In the genomic region with DNA sequence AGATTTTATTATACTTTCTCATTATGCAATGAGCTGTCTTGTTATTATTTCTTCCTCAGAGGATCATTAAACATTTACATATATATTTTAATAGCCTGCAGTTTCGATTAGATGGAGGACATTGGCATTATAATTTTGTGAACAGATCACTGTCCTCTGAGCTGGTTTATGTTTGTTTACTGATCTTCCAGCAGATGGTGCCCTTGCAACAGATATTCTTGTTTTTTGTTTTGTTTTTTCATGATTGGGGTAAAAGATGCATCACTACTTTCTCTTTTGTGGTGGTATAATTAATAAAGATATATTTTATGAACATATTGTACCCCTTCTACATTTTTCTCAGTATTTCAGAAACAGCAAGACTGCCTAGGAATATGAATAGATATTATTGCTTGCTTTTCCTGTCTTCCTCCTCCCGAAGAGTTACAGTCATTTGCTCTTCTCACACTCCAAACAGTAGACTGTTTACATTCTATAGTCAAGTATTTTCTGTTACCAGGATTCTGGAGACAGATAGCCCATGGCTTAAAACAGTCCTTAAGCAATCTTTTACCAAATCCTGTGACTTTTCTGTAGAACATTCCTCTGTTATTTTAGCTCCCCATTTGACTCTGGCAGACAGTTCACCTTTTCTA, we compare ENCODE assay signal across 8 cellular contexts.
DNase-seq lines count a peak whose midpoint lies in the region; ATAC-seq, FAIRE-seq and TF ChIP-seq lines count a peak whose summit lies in the region.

No MANE protein-coding gene starts in this region.

- peak; percentile 70 to 73 for TF ChIP-seq RAD21 in H1 (IDR thresholded peaks at IDR 0.05 in 1 of 2, conservative IDR thresholded peaks at IDR 0.05 in 1 of 2; ENCODE audit: low read depth in 2 of 2, low read length in 2 of 2)

- no peak overlapping the region for H3K18ac ChIP-seq in H1 (ENCODE audit: extremely low read depth, low read length)

- CTCF ChIA-PET in H1 (lab: Charles Lee; ENCODE audit: partially characterized antibody) = interaction anchor here (0.7 to 2.3 kb wide), 11 partner anchors 9 to 1798 kb away, joined by 3 to 9 read pairs (median 4); no protein-coding TSS in a partner anchor

- no peak overlapping the region for H3K56ac ChIP-seq in H1 (replicated peaks; ENCODE audit: insufficient read length, low read depth, low read length)

- H3K4me3 ChIP-seq in heart left ventricle = peak overlapping the region in 1 of 12 donors; percentile 34
- no peak overlapping the region for H3K4me3 ChIP-seq in right atrium auricular region
- no peak overlapping the region for H3K4me3 ChIP-seq in H1 (ENCODE audit: extremely low read depth in 1 of 4, insufficient read depth in 2 of 4, low read depth in 3 of 4, low read length in 4 of 4)
- peak overlapping the region in 1 of 4 donors; percentile 15 for H3K4me3 ChIP-seq in tibial nerve

- H3K4ac ChIP-seq in H1 (replicated peaks; ENCODE audit: insufficient read length, low read depth, low read length) = no peak overlapping the region

- no peak for TF ChIP-seq EP300 in H1 (IDR thresholded peaks at IDR 0.05; ENCODE audit: borderline replicate concordance in 1 of 2, low read depth in 2 of 2, low read length in 2 of 2)
- TF ChIP-seq EP300 in tibial nerve (IDR thresholded peaks at IDR 0.05) = no peak

- no peak for TF ChIP-seq POLR2A in heart left ventricle (IDR thresholded peaks at IDR 0.05)
- TF ChIP-seq POLR2A in H1 (IDR thresholded peaks at IDR 0.05; ENCODE audit: control extremely low read depth in 1 of 2, low read depth in 2 of 2, low read length in 2 of 2) = no peak
- TF ChIP-seq POLR2A in tibial nerve (IDR thresholded peaks at IDR 0.05) = no peak

- no peak overlapping the region for H3K23ac ChIP-seq in H1 (ENCODE audit: insufficient read length)

- H2BK120ac ChIP-seq in H1 (replicated peaks; ENCODE audit: low read depth, low read length) = no peak overlapping the region

- no peak overlapping the region for H4K5ac ChIP-seq in H1 (ENCODE audit: insufficient read length, low read depth, low read length)

- intact Hi-C loops in heart left ventricle (cut with DNase I) = no loop called here

- H3K9ac ChIP-seq in H1 (replicated peaks in 1 of 4; ENCODE audit: extremely low read depth in 1 of 4, low read depth in 3 of 4, low read length in 3 of 4) = no peak overlapping the region

- no peak overlapping the region for H3K14ac ChIP-seq in H1 (ENCODE audit: insufficient read length)

- no peak overlapping the region for H4K91ac ChIP-seq in H1 (replicated peaks; ENCODE audit: insufficient read length, low read length)

- no peaks in the 10 kb centered on the region for H3K79me2 ChIP-seq in H1 (ENCODE audit: control insufficient read depth in 1 of 2, insufficient read depth in 2 of 2, low read length in 2 of 2)

- TF ChIP-seq CTCF in heart left ventricle (IDR thresholded peaks at IDR 0.05) = peak in 9 of 12 donors; percentile 7 to 54 (median 17)
- TF ChIP-seq CTCF in right atrium auricular region (IDR thresholded peaks at IDR 0.05) = peak in 1 of 2 donors; percentile 29
- TF ChIP-seq CTCF in H1 (IDR thresholded peaks at IDR 0.05; ENCODE audit: control extremely low read depth in 1 of 3, insufficient read depth in 1 of 3, low read depth in 1 of 3, low read length in 3 of 3) = peak in 2 of 3 experiments; percentile 20 to 39; a peak in 2 of 4 replicates
- peak in 4 of 5 experiments; percentile 12 to 33 (median 20) for TF ChIP-seq CTCF in tibial nerve (IDR thresholded peaks at IDR 0.05)

- no peak overlapping the region for H2BK12ac ChIP-seq in H1 (ENCODE audit: low read depth, low read length)

- ATAC-seq in heart left ventricle (no peak), GM21367 (IDR thresholded peaks at IDR 0.05; ENCODE audit: unreplicated experiment) (no peak)

- H4K8ac ChIP-seq in H1 (ENCODE audit: extremely low read depth, insufficient read depth, low read length) = no peak overlapping the region

- no peak overlapping the region for H2BK5ac ChIP-seq in H1 (ENCODE audit: low read depth, low read length)

- no peak overlapping the region for H2BK20ac ChIP-seq in H1 (ENCODE audit: low read length)

- H3K27me3 ChIP-seq in heart left ventricle (no peaks in the 10 kb centered on the region), right atrium auricular region (no peaks in the 10 kb centered on the region), H1 (replicated peaks in 1 of 4; ENCODE audit: control insufficient read depth in 3 of 4, extremely low read depth in 1 of 4, insufficient read depth in 3 of 4, low read length in 3 of 4) (no peaks in the 10 kb centered on the region), tibial nerve (no peaks in the 10 kb centered on the region)

- H3K27ac ChIP-seq in heart left ventricle (no peak overlapping the region), right atrium auricular region (no peak overlapping the region), H1 (ENCODE audit: low read depth, low read length) (no peak overlapping the region), tibial nerve (no peak overlapping the region)

- H3K36me3 ChIP-seq in heart left ventricle (no peaks in the 10 kb centered on the region), right atrium auricular region (no peaks in the 10 kb centered on the region), H1 (ENCODE audit: control insufficient read depth in 2 of 4, insufficient read depth in 4 of 4, low read length in 3 of 4) (no peaks in the 10 kb centered on the region), tibial nerve (no peaks in the 10 kb centered on the region)

- peak; percentile 63 for FAIRE-seq in H1 (lab: Jason Lieb, UNC)

- H4K20me1 ChIP-seq in H1 (replicated peaks in 1 of 2; ENCODE audit: control insufficient read depth in 1 of 2, insufficient read depth in 2 of 2, low read length in 2 of 2) = no peaks in the 10 kb centered on the region

- no peak overlapping the region for H2BK15ac ChIP-seq in H1 (ENCODE audit: low read length)

- no peaks in the 10 kb centered on the region for H3K4me1 ChIP-seq in heart left ventricle
- no peaks in the 10 kb centered on the region for H3K4me1 ChIP-seq in right atrium auricular region
- H3K4me1 ChIP-seq in H1 (replicated peaks in 1 of 4; ENCODE audit: control insufficient read depth in 3 of 4, insufficient read depth in 4 of 4, low read length in 3 of 4) = no peaks in the 10 kb centered on the region
- no peaks in the 10 kb centered on the region for H3K4me1 ChIP-seq in tibial nerve

- POLR2A ChIA-PET in H1 (lab: Charles Lee; ENCODE audit: partially characterized antibody) = no interaction called here

- H3K4me2 ChIP-seq in H1 (ENCODE audit: insufficient read depth in 1 of 2, low read depth in 2 of 2, low read length in 2 of 2) = no peak overlapping the region

- no peaks in the 10 kb centered on the region for H3K79me1 ChIP-seq in H1 (ENCODE audit: low read depth, low read length)

- DNase-seq in heart left ventricle = no peak
- no peak for DNase-seq in right atrium auricular region (ENCODE audit: low spot score)
- DNase-seq in NCI-H345 treated with DMSO at 0.1 percent for 48 hours (lab: John Stamatoyannopoulos, UW; ENCODE audit: unreplicated experiment) = peak; percentile 25
- no peak for DNase-seq in H1 (ENCODE audit: low read depth in 1 of 2, low spot score in 2 of 2)
- DNase-seq in tibial nerve (ENCODE audit: low spot score in 2 of 2) = no peak
- DNase-seq in NCI-H128 (lab: John Stamatoyannopoulos, UW; ENCODE audit: unreplicated experiment) = no peak
- no peak for DNase-seq in activated CD8-positive, alpha-beta memory T cell treated with anti-CD3 and anti-CD28 coated beads for 24 hours

- H3K23me2 ChIP-seq in H1 (ENCODE audit: low read depth, low read length) = no peaks in the 10 kb centered on the region

- H3K9me3 ChIP-seq in heart left ventricle = no peaks in the 10 kb centered on the region
- H3K9me3 ChIP-seq in right atrium auricular region = no peaks in the 10 kb centered on the region
- H3K9me3 ChIP-seq in H1 (ENCODE audit: insufficient read depth in 2 of 2, low read depth in 1 of 2, low read length in 1 of 2) = no peaks in the 10 kb centered on the region
- H3K9me3 ChIP-seq in tibial nerve = no peaks in the 10 kb centered on the region

- H2AK5ac ChIP-seq in H1 (ENCODE audit: low read depth, low read length) = no peak overlapping the region

- no peak overlapping the region for H2AFZ ChIP-seq in H1 (ENCODE audit: low read length)

- 17 to 31% (median 24%) methylated on average over 2 of the region's 2 CpGs for WGBS in heart left ventricle, 4 donors
- WGBS in H1 (ENCODE audit: extremely low coverage in 1 of 2, insufficient coverage in 1 of 2, insufficient read length in 1 of 2, insufficient replicate concordance in 2 of 2, low coverage in 1 of 2, low lambda C conversion rate in 2 of 2, missing lambda C conversion rate in 1 of 2), 2 experiments = 80% methylated on average over 2 of the region's 2 CpGs; no CpG with 5 or more reads in 1 of the 2 experiments
- WGBS in tibial nerve, 2 donors = 4 to 15% methylated on average over 2 of the region's 2 CpGs

TF ChIP-seq in H1, 55 proteins besides CTCF, POLR2A, EP300 and RAD21 (continues in another document):
- TF ChIP-seq CHD2 (IDR thresholded peaks at IDR 0.05; ENCODE audit: low read length) (no peak), HDAC6 (IDR thresholded peaks at IDR 0.05; ENCODE audit: low read depth, low read length) (no peak), JUN (IDR thresholded peaks at IDR 0.05; ENCODE audit: low read depth, low read length) (no peak), RXRA (IDR thresholded peaks at IDR 0.05; ENCODE audit: insufficient read depth, low read depth, low read length) (no peak), BACH1 (IDR thresholded peaks at IDR 0.05; ENCODE audit: low read length) (no peak), RFX5 (IDR thresholded peaks at IDR 0.05; ENCODE audit: borderline replicate concordance, low read depth, low read length) (no peak), SP4 (IDR thresholded peaks at IDR 0.05; ENCODE audit: low read length) (no peak), KDM4A (IDR thresholded peaks at IDR 0.05; ENCODE audit: low read depth, low read length, severe bottlenecking) (no peak), GABPA (IDR thresholded peaks at IDR 0.05; ENCODE audit: borderline replicate concordance, insufficient read depth, low read length) (no peak), NANOG (IDR thresholded peaks at IDR 0.05; ENCODE audit: insufficient read depth, low read depth, low read length, poor library complexity, severe bottlenecking) (no peak), SIN3A (conservative IDR thresholded peaks at IDR 0.05 in 1 of 2, IDR thresholded peaks at IDR 0.05 in 1 of 2; ENCODE audit: low read depth in 1 of 2, low read length in 2 of 2) (no peak), GTF2F1 (IDR thresholded peaks at IDR 0.05; ENCODE audit: borderline replicate concordance, low read depth, low read length) (no peak), PHF8 (conservative IDR thresholded peaks at IDR 0.05; ENCODE audit: low read depth, low read length) (no peak), SP1 (IDR thresholded peaks at IDR 0.05; ENCODE audit: low read depth, low read length) (no peak), MAFK (IDR thresholded peaks at IDR 0.05; ENCODE audit: low read depth, low read length) (no peak)
- TF ChIP-seq, protein P1, sequence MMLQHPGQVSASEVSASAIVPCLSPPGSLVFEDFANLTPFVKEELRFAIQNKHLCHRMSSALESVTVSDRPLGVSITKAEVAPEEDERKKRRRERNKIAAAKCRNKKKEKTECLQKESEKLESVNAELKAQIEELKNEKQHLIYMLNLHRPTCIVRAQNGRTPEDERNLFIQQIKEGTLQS (IDR thresholded peaks at IDR 0.05; ENCODE audit: insufficient read depth, low read depth, low read length) = no peak
